In genomic region chr16:10308305-10309193, GRCh38 we compare ENCODE assay signal across 1 cellular context.
TF ChIP-seq lines count a peak whose summit lies in the region.

No MANE protein-coding gene starts in this region.

TF ChIP-seq in HepG2, 621 proteins besides CTCF, POLR2A, EP300 and RAD21 (continued from another document and continues in another):
- TF ChIP-seq HOXA5 (CRISPR knock-in tag; IDR thresholded peaks at IDR 0.05) (no peak), TMF1 (CRISPR knock-in tag; IDR thresholded peaks at IDR 0.05; ENCODE audit: low read depth) (no peak), ZNF850 (CRISPR knock-in tag; conservative IDR thresholded peaks at IDR 0.05) (no peak), ZNF547 (CRISPR knock-in tag; IDR thresholded peaks at IDR 0.05) (no peak), ZNF276 (CRISPR knock-in tag; IDR thresholded peaks at IDR 0.05; ENCODE audit: low read depth) (no peak), ZNF639 (CRISPR knock-in tag; conservative IDR thresholded peaks at IDR 0.05) (peak; percentile 50; the same call in 1 of the 2 replicates), WIZ (CRISPR knock-in tag; IDR thresholded peaks at IDR 0.05) (no peak; the same call in none of the 2 replicates), NFE2 (CRISPR knock-in tag; IDR thresholded peaks at IDR 0.05) (no peak), RFX5 (IDR thresholded peaks at IDR 0.05; ENCODE audit: low read depth, low read length) (no peak), JDP2 (CRISPR knock-in tag; IDR thresholded peaks at IDR 0.05; ENCODE audit: borderline replicate concordance) (no peak), ZNF432 (CRISPR knock-in tag; IDR thresholded peaks at IDR 0.05; ENCODE audit: borderline replicate concordance) (no peak), ZBTB8A (CRISPR knock-in tag; IDR thresholded peaks at IDR 0.05; ENCODE audit: borderline replicate concordance, low read depth) (no peak), NFIB (CRISPR knock-in tag; IDR thresholded peaks at IDR 0.05; ENCODE audit: borderline replicate concordance) (no peak), ZNF766 (CRISPR knock-in tag; IDR thresholded peaks at IDR 0.05; ENCODE audit: borderline replicate concordance) (peak; percentile 88; the same call in 1 of the 2 replicates), ZC3H13 (CRISPR knock-in tag; IDR thresholded peaks at IDR 0.05) (no peak), ZBTB7B (CRISPR knock-in tag; IDR thresholded peaks at IDR 0.05) (peak; percentile 40; the same call in 1 of the 2 replicates), SMYD3 (CRISPR knock-in tag; IDR thresholded peaks at IDR 0.05) (no peak), SIX4 (CRISPR knock-in tag; IDR thresholded peaks at IDR 0.05) (no peak), ISL2 (CRISPR knock-in tag; IDR thresholded peaks at IDR 0.05) (no peak), ZNF550 (CRISPR knock-in tag; IDR thresholded peaks at IDR 0.05; ENCODE audit: borderline replicate concordance) (peak; percentile 95; the same call in 1 of the 2 replicates), ZNF780A (CRISPR knock-in tag; IDR thresholded peaks at IDR 0.05) (no peak), NFIC (IDR thresholded peaks at IDR 0.05; ENCODE audit: low read length) (peak; percentile 29; the same call in 1 of the 2 replicates), ETS1 (CRISPR knock-in tag; IDR thresholded peaks at IDR 0.05) (no peak), ZMYM4 (CRISPR knock-in tag; IDR thresholded peaks at IDR 0.05) (peak; percentile 90), ELK4 (CRISPR knock-in tag; IDR thresholded peaks at IDR 0.05; ENCODE audit: borderline replicate concordance) (no peak), NCOA5 (CRISPR knock-in tag; IDR thresholded peaks at IDR 0.05) (no peak), SIN3A (IDR thresholded peaks at IDR 0.05; ENCODE audit: borderline replicate concordance, low read depth, low read length) (no peak), PLSCR1 (CRISPR knock-in tag; IDR thresholded peaks at IDR 0.05; ENCODE audit: borderline replicate concordance) (no peak), CBX5 (CRISPR knock-in tag; IDR thresholded peaks at IDR 0.05; ENCODE audit: borderline replicate concordance) (no peak), TIGD3 (CRISPR knock-in tag; IDR thresholded peaks at IDR 0.05; ENCODE audit: borderline replicate concordance) (no peak), MTF1 (CRISPR knock-in tag; IDR thresholded peaks at IDR 0.05) (no peak), NONO (IDR thresholded peaks at IDR 0.05) (no peak), NONO (CRISPR knock-in tag; conservative IDR thresholded peaks at IDR 0.05) (no peak), IKZF1 (IDR thresholded peaks at IDR 0.05) (no peak), CBX2 (IDR thresholded peaks at IDR 0.05; ENCODE audit: low read depth, low read length) (no peak), CBX2 (CRISPR knock-in tag; IDR thresholded peaks at IDR 0.05; ENCODE audit: low read depth) (no peak), PHF5A (CRISPR knock-in tag; IDR thresholded peaks at IDR 0.05; ENCODE audit: low read depth, unreplicated experiment) (no peak), NR2F2 (IDR thresholded peaks at IDR 0.05; ENCODE audit: borderline replicate concordance, low read depth) (no peak), SNAPC5 (CRISPR knock-in tag; IDR thresholded peaks at IDR 0.05; ENCODE audit: borderline replicate concordance) (no peak), ZNF235 (CRISPR knock-in tag; IDR thresholded peaks at IDR 0.05; ENCODE audit: borderline replicate concordance) (no peak), ZNF614 (CRISPR knock-in tag; IDR thresholded peaks at IDR 0.05; ENCODE audit: borderline replicate concordance) (peak; percentile 90; the same call in 1 of the 2 replicates), ZNF414 (CRISPR knock-in tag; IDR thresholded peaks at IDR 0.05) (no peak), CSRNP2 (CRISPR knock-in tag; conservative IDR thresholded peaks at IDR 0.05; ENCODE audit: low read depth) (no peak), ZHX2 (IDR thresholded peaks at IDR 0.05; ENCODE audit: low read depth) (no peak), ZHX2 (CRISPR knock-in tag; IDR thresholded peaks at IDR 0.05; ENCODE audit: borderline replicate concordance) (no peak), KMT2A (CRISPR knock-in tag; IDR thresholded peaks at IDR 0.05) (no peak), CCAR2 (optimal IDR thresholded peaks at IDR 0.05; ENCODE audit: low read depth, low read length) (no peak), ZNF362 (CRISPR knock-in tag; IDR thresholded peaks at IDR 0.05; ENCODE audit: borderline replicate concordance) (0 out of 2 replicates have a peak, but pooled peaks have one; percentile 28)
